Comparison of ENCODE assay signal across 27 cellular contexts in the genomic region with DNA sequence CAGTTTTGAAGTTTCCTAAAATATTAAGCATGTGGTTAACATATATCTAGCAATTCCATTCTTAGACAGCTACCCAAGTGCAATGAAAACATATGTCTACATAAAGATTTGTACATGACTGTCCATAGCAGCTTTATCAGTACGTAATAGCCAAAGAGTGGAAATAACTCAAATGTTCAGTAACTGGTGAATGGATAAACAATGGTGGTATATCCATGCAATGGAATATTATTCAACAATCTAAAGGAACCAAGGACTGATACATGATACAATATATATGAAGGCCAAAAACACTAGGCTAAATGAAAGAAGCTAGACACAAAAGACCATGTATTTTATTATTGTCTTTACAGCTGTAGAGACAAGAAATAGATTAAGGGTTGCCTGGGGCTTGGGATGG.
DNase-seq lines count a peak whose midpoint lies in the region; ATAC-seq and TF ChIP-seq lines count a peak whose summit lies in the region.
"Had no signal": no experiment of that assay in that cellular context is flagged by ENCODE, and none has a peak within 500 bp of the region (broad histone marks: within the 10 kb centered on the region; RNA-seq: fewer than 3 reads in every experiment).

No MANE protein-coding gene starts in this region.

- no peaks in the 10 kb centered on the region for H3K79me2 ChIP-seq in SK-N-SH (ENCODE audit: insufficient read depth)

- no peaks in the 10 kb centered on the region for H3F3A ChIP-seq in SK-N-SH (replicated peaks; ENCODE audit: insufficient read depth)

- no peak for TF ChIP-seq EP300 in SK-N-SH (IDR thresholded peaks at IDR 0.05; ENCODE audit: borderline replicate concordance in 1 of 2, low read depth in 1 of 2, low read length in 1 of 2)

- DNase-seq in SK-N-SH = no peak
- DNase-seq: 8988T; ACHN; AML-193; BE2C; C1 segment of cervical spinal cord; Caco-2; Calu3; CD4-positive, alpha-beta memory T cell; CD4-positive, alpha-beta T cell; CD4-positive, CD25-positive, alpha-beta regulatory T cell; CD8-positive, alpha-beta memory T cell; CD8-positive, alpha-beta T cell; COR-L47; DMS 273 treated with DMSO at 0.1 percent for 48 hours; DMS153; DMS53; DMS79; DMS79 treated with DMSO at 0.1 percent for 48 hours; DND-41; EL had no signal

- no peak for TF ChIP-seq CTCF in SK-N-SH (IDR thresholded peaks at IDR 0.05)

- H3K4me1 ChIP-seq in SK-N-SH (ENCODE audit: control insufficient read depth in 1 of 2, insufficient read depth in 2 of 2, low read depth in 1 of 2, low read length in 1 of 2) = peaks cover 0 to 49% of the 10 kb centered on the region in 2 experiments; a peak in 2 of 4 replicates
- H3K4me1 ChIP-seq: A549, BLaER1, Caco-2 had no signal

- H3K4me2 ChIP-seq in SK-N-SH = no peak overlapping the region
- H3K4me2 ChIP-seq: A549; BLaER1; BLaER1 treated with 17β-estradiol and CSF1 and Interleukin-3, amounts not matched to agents 10 nM and 100 nM had no signal

- POLR2A ChIA-PET in SK-N-SH (lab: Yijun Ruan, JAX) = no interaction called here

- 32% methylated on average over 1 of the region's 1 CpG for WGBS in SK-N-SH (ENCODE audit: low lambda C conversion rate)

- no peak overlapping the region for H3K9ac ChIP-seq in SK-N-SH
- H3K9ac ChIP-seq: BLaER1; BLaER1 treated with 17β-estradiol and CSF1 and Interleukin-3, amounts not matched to agents 10 nM and 100 nM had no signal

- H3K9me3 ChIP-seq in SK-N-SH = no peaks in the 10 kb centered on the region
- H3K9me3 ChIP-seq: A549, BE2C, BLaER1, Caco-2 had no signal

- CTCF ChIA-PET in SK-N-SH (lab: Yijun Ruan, JAX) = interaction anchor here (0.7 to 1.5 kb wide), 3 partner anchors 13 to 252 kb away, joined by 3 to 4 read pairs (median 3); no protein-coding TSS in a partner anchor

- H3K27me3 ChIP-seq in SK-N-SH (ENCODE audit: insufficient read depth) = peaks cover under 1% of the 10 kb centered on the region; the same call in 1 of the 2 replicates
- H3K27me3 ChIP-seq: BE2C; BLaER1; BLaER1 treated with 17β-estradiol and CSF1 and Interleukin-3, amounts not matched to agents 10 nM and 100 nM had no signal

- ATAC-seq in SK-N-SH treated with all-trans-retinoic acid at 6 μM for 48 hours = no peak
- ATAC-seq: A549; CD8-positive, alpha-beta T cell had no signal

- no peaks in the 10 kb centered on the region for H3K36me3 ChIP-seq in SK-N-SH (replicated peaks in 1 of 2; ENCODE audit: control insufficient read depth in 1 of 2, insufficient read depth in 2 of 2, low read length in 1 of 2)
- H3K36me3 ChIP-seq: BE2C; BLaER1; BLaER1 treated with 17β-estradiol and CSF1 and Interleukin-3, amounts not matched to agents 10 nM and 100 nM had no signal

- no peaks in the 10 kb centered on the region for H3K9me2 ChIP-seq in SK-N-SH

- no peaks in the 10 kb centered on the region for H4K20me1 ChIP-seq in SK-N-SH (ENCODE audit: insufficient read depth)
- H4K20me1 ChIP-seq: BLaER1; BLaER1 treated with 17β-estradiol and CSF1 and Interleukin-3, amounts not matched to agents 10 nM and 100 nM had no signal

- TF ChIP-seq RAD21 in SK-N-SH (IDR thresholded peaks at IDR 0.05; ENCODE audit: low read length) = no peak

- peak overlapping the region in 1 of 2 experiments; percentile 2; a peak in 1 of 4 replicates for H3K27ac ChIP-seq in SK-N-SH (ENCODE audit: low read depth in 2 of 2, low read length in 1 of 2)
- H3K27ac ChIP-seq: 22Rv1; A549; BLaER1; BLaER1 treated with 17β-estradiol and CSF1 and Interleukin-3, amounts not matched to agents 10 nM and 100 nM; C4-2B had no signal

- H2AFZ ChIP-seq in SK-N-SH (ENCODE audit: low read depth) = no peak overlapping the region

- H3K4me3 ChIP-seq in SK-N-SH (ENCODE audit: low read depth in 2 of 2, low read length in 1 of 2) = no peak overlapping the region
- H3K4me3 ChIP-seq: A549; BLaER1; BLaER1 treated with 17β-estradiol and CSF1 and Interleukin-3, amounts not matched to agents 10 nM and 100 nM had no signal

TF ChIP-seq in SK-N-SH treated with all-trans-retinoic acid at 6 μM for 48 hours, 23 proteins besides CTCF, POLR2A, EP300 and RAD21:
- peak; percentile 96 for TF ChIP-seq ZNF8 (CRISPR knock-in tag; IDR thresholded peaks at IDR 0.05)
- no peak for TF ChIP-seq ZNF70 (CRISPR knock-in tag; IDR thresholded peaks at IDR 0.05)

TF ChIP-seq in SK-N-SH, 30 proteins besides CTCF, POLR2A, EP300 and RAD21:
- TF ChIP-seq, protein P1, sequence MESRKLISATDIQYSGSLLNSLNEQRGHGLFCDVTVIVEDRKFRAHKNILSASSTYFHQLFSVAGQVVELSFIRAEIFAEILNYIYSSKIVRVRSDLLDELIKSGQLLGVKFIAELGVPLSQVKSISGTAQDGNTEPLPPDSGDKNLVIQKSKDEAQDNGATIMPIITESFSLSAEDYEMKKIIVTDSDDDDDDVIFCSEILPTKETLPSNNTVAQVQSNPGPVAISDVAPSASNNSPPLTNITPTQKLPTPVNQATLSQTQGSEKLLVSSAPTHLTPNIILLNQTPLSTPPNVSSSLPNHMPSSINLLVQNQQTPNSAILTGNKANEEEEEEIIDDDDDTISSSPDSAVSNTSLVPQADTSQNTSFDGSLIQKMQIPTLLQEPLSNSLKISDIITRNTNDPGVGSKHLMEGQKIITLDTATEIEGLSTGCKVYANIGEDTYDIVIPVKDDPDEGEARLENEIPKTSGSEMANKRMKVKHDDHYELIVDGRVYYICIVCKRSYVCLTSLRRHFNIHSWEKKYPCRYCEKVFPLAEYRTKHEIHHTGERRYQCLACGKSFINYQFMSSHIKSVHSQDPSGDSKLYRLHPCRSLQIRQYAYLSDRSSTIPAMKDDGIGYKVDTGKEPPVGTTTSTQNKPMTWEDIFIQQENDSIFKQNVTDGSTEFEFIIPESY (IDR thresholded peaks at IDR 0.05; ENCODE audit: borderline replicate concordance, low read depth) = no peak
- no peak for TF ChIP-seq FOXM1 (IDR thresholded peaks at IDR 0.05; ENCODE audit: low read depth)
- no peak for TF ChIP-seq CHD2 (IDR thresholded peaks at IDR 0.05; ENCODE audit: low read length, partially characterized antibody)
- no peak for TF ChIP-seq RCOR1 (IDR thresholded peaks at IDR 0.05; ENCODE audit: low read length)
- TF ChIP-seq, protein P2, sequence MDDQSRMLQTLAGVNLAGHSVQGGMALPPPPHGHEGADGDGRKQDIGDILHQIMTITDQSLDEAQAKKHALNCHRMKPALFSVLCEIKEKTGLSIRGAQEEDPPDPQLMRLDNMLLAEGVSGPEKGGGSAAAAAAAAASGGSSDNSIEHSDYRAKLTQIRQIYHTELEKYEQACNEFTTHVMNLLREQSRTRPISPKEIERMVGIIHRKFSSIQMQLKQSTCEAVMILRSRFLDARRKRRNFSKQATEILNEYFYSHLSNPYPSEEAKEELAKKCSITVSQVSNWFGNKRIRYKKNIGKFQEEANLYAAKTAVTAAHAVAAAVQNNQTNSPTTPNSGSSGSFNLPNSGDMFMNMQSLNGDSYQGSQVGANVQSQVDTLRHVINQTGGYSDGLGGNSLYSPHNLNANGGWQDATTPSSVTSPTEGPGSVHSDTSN (IDR thresholded peaks at IDR 0.05) = no peak
- no peak for TF ChIP-seq SMC3 (IDR thresholded peaks at IDR 0.05; ENCODE audit: low read depth, low read length)
- no peak for TF ChIP-seq FOXJ3 (CRISPR knock-in tag; IDR thresholded peaks at IDR 0.05)
- TF ChIP-seq, protein P3, sequence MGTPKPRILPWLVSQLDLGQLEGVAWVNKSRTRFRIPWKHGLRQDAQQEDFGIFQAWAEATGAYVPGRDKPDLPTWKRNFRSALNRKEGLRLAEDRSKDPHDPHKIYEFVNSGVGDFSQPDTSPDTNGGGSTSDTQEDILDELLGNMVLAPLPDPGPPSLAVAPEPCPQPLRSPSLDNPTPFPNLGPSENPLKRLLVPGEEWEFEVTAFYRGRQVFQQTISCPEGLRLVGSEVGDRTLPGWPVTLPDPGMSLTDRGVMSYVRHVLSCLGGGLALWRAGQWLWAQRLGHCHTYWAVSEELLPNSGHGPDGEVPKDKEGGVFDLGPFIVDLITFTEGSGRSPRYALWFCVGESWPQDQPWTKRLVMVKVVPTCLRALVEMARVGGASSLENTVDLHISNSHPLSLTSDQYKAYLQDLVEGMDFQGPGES (IDR thresholded peaks at IDR 0.05; ENCODE audit: low read depth, low read length) = no peak
- no peak for TF ChIP-seq MXI1 (IDR thresholded peaks at IDR 0.05; ENCODE audit: low read depth, low read length)
- no peak for TF ChIP-seq GABPA (IDR thresholded peaks at IDR 0.05; ENCODE audit: low read depth)
TF ChIP-seq in SK-N-SH: peak in this region for 0.
